Comparison of ENCODE assay signal across 21 cellular contexts in the genomic region with DNA sequence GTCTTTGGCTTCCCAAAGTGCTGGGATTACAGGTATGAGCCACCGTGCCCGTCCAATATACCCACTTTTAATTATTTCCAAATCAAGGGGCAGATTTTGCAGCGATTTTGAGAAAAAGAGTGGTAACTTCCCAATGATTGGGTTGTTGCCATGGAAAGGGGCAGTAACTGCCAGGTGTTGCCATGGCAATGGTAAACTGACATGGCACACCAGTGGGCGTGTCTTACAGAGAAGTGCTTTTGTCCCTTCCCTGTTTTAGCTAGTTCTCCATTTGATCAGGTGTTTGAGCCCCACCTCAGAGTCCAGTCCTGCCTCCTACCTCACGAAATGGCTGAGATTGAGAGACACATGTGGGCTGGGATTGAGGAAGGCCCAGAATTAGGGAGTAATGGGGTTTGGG.
"Had no signal": no experiment of that assay in that cellular context is flagged by ENCODE, and none has a peak within 500 bp of the region (broad histone marks: within the 10 kb centered on the region; RNA-seq: fewer than 3 reads in every experiment).

No MANE protein-coding gene starts in this region.

- H3K4me1 ChIP-seq: psoas muscle, right lobe of liver, testis had no signal

- H3K36me3 ChIP-seq: heart left ventricle, neutrophil, right lobe of liver, tibial nerve, upper lobe of right lung, vagina had no signal

- H3K4me3 Mint-ChIP-seq: naive thymus-derived CD8-positive, alpha-beta T cell; stimulated activated naive B cell treated with anti-CD40 and anti-IgM and Interleukin-4, amounts not matched to agents 10 μg/mL and 1 μg/mL and 100 μg/mL, for 72 hours; stimulated activated naive CD8-positive, alpha-beta T cell treated with anti-CD3 and anti-CD28 coated beads, Interleukin-15, amount 100 ng/mL, for 72 hours had no signal

- H3K27ac Mint-ChIP-seq: stimulated activated naive B cell treated with anti-CD40 and anti-IgM and Interleukin-4, amounts not matched to agents 10 μg/mL and 1 μg/mL and 100 μg/mL, for 72 hours had no signal

- H3K9me3 ChIP-seq: heart left ventricle, mucosa of descending colon, neutrophil, psoas muscle, right lobe of liver, testis, tibial nerve, upper lobe of right lung, vagina had no signal

- H3K27me3 ChIP-seq: right lobe of liver, testis, tibial nerve, upper lobe of right lung, vagina had no signal

- H3K36me3 Mint-ChIP-seq: naive thymus-derived CD8-positive, alpha-beta T cell; stimulated activated naive B cell treated with anti-CD40 and anti-IgM and Interleukin-4, amounts not matched to agents 10 μg/mL and 1 μg/mL and 100 μg/mL, for 72 hours had no signal

- H3K9me3 Mint-ChIP-seq: naive thymus-derived CD8-positive, alpha-beta T cell; stimulated activated naive B cell treated with anti-CD40 and anti-IgM and Interleukin-4, amounts not matched to agents 10 μg/mL and 1 μg/mL and 100 μg/mL, for 72 hours; stimulated activated naive CD8-positive, alpha-beta T cell treated with anti-CD3 and anti-CD28 coated beads, Interleukin-15, amount 100 ng/mL, for 72 hours had no signal

- DNase-seq: dermis blood vessel endothelial cell; effector CD4-positive, alpha-beta T cell; foreskin melanocyte; hippocampal formation; left colon; naive thymus-derived CD8-positive, alpha-beta T cell; retina; stimulated activated CD4-positive, alpha-beta T cell treated with anti-CD3 and anti-CD28 coated beads, Interleukin-4, amount 100 ng/mL, for 1 hour; stimulated activated naive B cell treated with anti-CD40 and anti-IgM and Interleukin-4, amounts not matched to agents 10 μg/mL and 1 μg/mL and 100 μg/mL, for 72 hours; stimulated activated naive CD8-positive, alpha-beta T cell treated with anti-CD3 and anti-CD28 coated beads, Interleukin-15, amount 100 ng/mL, for 72 hours; upper lobe of right lung had no signal

- H3K4me3 ChIP-seq: heart left ventricle, lung, mucosa of descending colon, psoas muscle, right lobe of liver, testis, tibial nerve, upper lobe of right lung, vagina had no signal

- ATAC-seq: heart left ventricle; left colon; left ventricle myocardium superior; mucosa of descending colon; naive thymus-derived CD8-positive, alpha-beta T cell; psoas muscle; right lobe of liver; stimulated activated naive B cell treated with anti-CD40 and anti-IgM and Interleukin-4, amounts not matched to agents 10 μg/mL and 1 μg/mL and 100 μg/mL, for 72 hours; stimulated activated naive CD8-positive, alpha-beta T cell treated with anti-CD3 and anti-CD28 coated beads, Interleukin-15, amount 100 ng/mL, for 72 hours; upper lobe of right lung had no signal

- H3K27ac ChIP-seq: heart left ventricle, neutrophil, psoas muscle, right lobe of liver, testis, tibial nerve, upper lobe of right lung, vagina had no signal
